In the genomic region with DNA sequence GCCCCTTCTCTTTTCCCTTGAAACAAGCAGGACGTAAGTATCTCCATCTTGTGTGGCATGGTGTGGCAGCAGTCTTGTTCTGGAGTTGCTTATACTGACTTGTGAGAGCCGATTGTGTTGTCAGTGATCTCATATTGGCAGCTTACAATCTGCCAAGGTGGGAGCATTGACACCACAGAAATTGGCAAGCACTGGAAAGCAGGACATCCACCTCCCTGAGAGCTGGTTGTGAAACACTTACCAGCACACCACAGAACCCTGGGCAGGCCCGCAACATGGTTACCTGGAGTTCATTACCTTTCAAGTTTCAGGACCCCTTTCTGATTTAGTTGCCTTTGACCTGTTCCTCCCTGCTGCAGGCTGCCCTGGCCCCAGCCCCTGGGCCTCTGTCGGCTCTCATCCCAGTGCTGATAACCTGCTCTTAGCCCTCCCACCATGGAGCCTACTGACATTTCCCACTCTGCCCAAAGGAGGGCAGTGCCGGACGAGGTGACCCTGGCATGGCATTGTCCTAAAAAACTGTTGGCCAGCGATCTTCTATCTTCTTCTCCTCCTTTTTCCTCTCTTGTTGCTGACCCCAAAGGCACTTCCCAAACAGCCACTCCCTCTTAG, we compare ENCODE assay signal across 1 cellular context.
TF ChIP-seq lines count a peak whose summit lies in the region.

No MANE protein-coding gene starts in this region.

TF ChIP-seq in HCT116, 20 proteins besides CTCF, POLR2A, EP300 and RAD21:
- TF ChIP-seq CEBPB (IDR thresholded peaks at IDR 0.05; ENCODE audit: low read depth) (no peak), EGR1 (IDR thresholded peaks at IDR 0.05; ENCODE audit: low read depth) (no peak)
